Comparison of ENCODE assay signal across 30 cellular contexts in genomic region chr19:48064509-48064908, GRCh38. TPM values are rescaled to one million over a fixed set of nuclear protein-coding genes. Genes with fewer than 3 reads are reported as not detected.
A peak's percentile ranks its signal among the peaks of the same experiment; 100 is the strongest.
DNase-seq lines count a peak whose midpoint lies in the region; ATAC-seq and TF ChIP-seq lines count a peak whose summit lies in the region.
"Had no signal": no experiment of that assay in that cellular context is flagged by ENCODE, and none has a peak within 500 bp of the region (broad histone marks: within the 10 kb centered on the region; RNA-seq: fewer than 3 reads in every experiment).

No MANE protein-coding gene starts in this region.

- H4K20me1 ChIP-seq in H9 (ENCODE audit: control insufficient read depth, insufficient read depth, insufficient read length) = no peaks in the 10 kb centered on the region
- no peaks in the 10 kb centered on the region for H4K20me1 ChIP-seq in osteoblast (ENCODE audit: insufficient read depth, low read length)

- H2BK5ac ChIP-seq in H9 (ENCODE audit: insufficient read length, low read length) = no peak overlapping the region

- H3K4me1 Mint-ChIP-seq in H9 = peaks cover 26 to 39% of the 10 kb centered on the region in 2 experiments
- H3K4me1 Mint-ChIP-seq in stimulated activated memory B cell treated with anti-CD40 and anti-IgM and Interleukin-4, amounts not matched to agents 10 μg/mL and 1 μg/mL and 100 μg/mL, for 72 hours = no peaks in the 10 kb centered on the region
- H3K4me1 Mint-ChIP-seq: activated naive CD8-positive, alpha-beta T cell treated with anti-CD3 and anti-CD28 coated beads, Interleukin-2, amount 50 U/mL, for 24 hours; CD14-positive monocyte; T-helper 17 cell had no signal

- TF ChIP-seq POLR2A in stomach (IDR thresholded peaks at IDR 0.05) = no peak

- no peak overlapping the region for H2AK5ac ChIP-seq in H9 (ENCODE audit: insufficient read length, low read length)

- intact Hi-C loops in stomach (cut with DNase I; ENCODE audit: low total_unique reads) = no loop called here

- no peak overlapping the region for H4K5ac ChIP-seq in H9 (ENCODE audit: insufficient read length, low read depth, low read length)

- H3K4me2 ChIP-seq in H9 (ENCODE audit: insufficient read depth, insufficient read length, low read length) (no peak overlapping the region), osteoblast (ENCODE audit: insufficient read depth, low read length) (no peak overlapping the region)

- H3K56ac ChIP-seq in H9 (ENCODE audit: insufficient read length, low read depth, low read length) = no peak overlapping the region

- H2BK12ac ChIP-seq in H9 (ENCODE audit: insufficient read length, low read depth, low read length) = peak overlapping the region; percentile 22

- no peak for TF ChIP-seq EP300 in stomach (IDR thresholded peaks at IDR 0.05)

- peak overlapping the region; percentile 50 for H3K18ac ChIP-seq in H9 (ENCODE audit: insufficient read length, low read depth, low read length)

- H3T11ph ChIP-seq in H9 (ENCODE audit: low read length) = no peak overlapping the region

- no peak overlapping the region for H2BK20ac ChIP-seq in H9 (ENCODE audit: low read depth, low read length, poor library complexity, severe bottlenecking)

- H2BK120ac ChIP-seq in H9 (ENCODE audit: low read depth, low read length, poor library complexity, severe bottlenecking) = no peak overlapping the region

- H3K4ac ChIP-seq in H9 (ENCODE audit: low read depth, low read length) = no peak overlapping the region

- peaks cover 2 to 7% (median 6%) of the 10 kb centered on the region in 3 experiments; a peak in 5 of 7 replicates for H3K36me3 Mint-ChIP-seq in H9 (ENCODE audit: insufficient read depth in 1 of 3, low read depth in 3 of 3)
- H3K36me3 Mint-ChIP-seq in stimulated activated memory B cell treated with anti-CD40 and anti-IgM and Interleukin-4, amounts not matched to agents 10 μg/mL and 1 μg/mL and 100 μg/mL, for 72 hours = peaks cover 62% of the 10 kb centered on the region
- H3K36me3 Mint-ChIP-seq: CD14-positive monocyte had no signal

- no peak overlapping the region for H3K9ac ChIP-seq in H9 (ENCODE audit: extremely low read depth, insufficient read length, low read length)
- no peak overlapping the region for H3K9ac ChIP-seq in NT2/D1 (ENCODE audit: insufficient read length, low read depth)

- H3K4me1 ChIP-seq in H9 (ENCODE audit: insufficient read depth, low read length) = peaks cover 12% of the 10 kb centered on the region; the same call in 1 of the 2 replicates
- peaks cover 2% of the 10 kb centered on the region for H3K4me1 ChIP-seq in NT2/D1 (ENCODE audit: insufficient read depth, insufficient read length)
- H3K4me1 ChIP-seq in osteoblast (ENCODE audit: insufficient read depth, low read length) = no peaks in the 10 kb centered on the region
- H3K4me1 ChIP-seq in stomach = no peaks in the 10 kb centered on the region
- H3K4me1 ChIP-seq: body of pancreas, suprapubic skin, vagina had no signal

- H3K27me3 ChIP-seq in H9 (ENCODE audit: insufficient read depth, low read length) (no peaks in the 10 kb centered on the region), NT2/D1 (ENCODE audit: insufficient read depth, insufficient read length) (no peaks in the 10 kb centered on the region), osteoblast (ENCODE audit: insufficient read depth, low read length) (peaks cover 10% of the 10 kb centered on the region), stomach (peaks cover 0 to 22% (median 0%) of the 10 kb centered on the region in 3 donors)
- H3K27me3 ChIP-seq: body of pancreas, esophagus muscularis mucosa, suprapubic skin, vagina had no signal

- no peak overlapping the region for H3K14ac ChIP-seq in H9 (ENCODE audit: insufficient read depth, low read length)

- H2AFZ ChIP-seq in H9 (ENCODE audit: low read length) (no peak overlapping the region), osteoblast (ENCODE audit: low read length) (no peak overlapping the region)

- no peak overlapping the region for H4K8ac ChIP-seq in H9 (replicated peaks; ENCODE audit: insufficient read length, low read depth, low read length)

- DNase-seq in H9 = peak; percentile 29
- DNase-seq in NT2/D1 (ENCODE audit: low read depth, low spot score) = peak; percentile 65
- DNase-seq in foreskin fibroblast = peak; percentile 18 to 48
- peak; percentile 66 for DNase-seq in osteoblast (ENCODE audit: insufficient read length, low spot score, missing footprints)
- no peak for DNase-seq in stomach
- DNase-seq in midbrain (lab: John Stamatoyannopoulos, UW) = no peak
- DNase-seq: activated gamma-delta T cell; activated naive CD8-positive, alpha-beta T cell treated with anti-CD3 and anti-CD28 coated beads, Interleukin-2, amount 50 U/mL, for 24 hours; activated T-cell treated with anti-CD3 and anti-CD28 coated beads, Interleukin-2, amount 50 U/mL, for 1 hour; body of pancreas; hypothalamus; kidney glomerular epithelial cell; NCI-H1092 treated with DMSO at 0.1 percent for 48 hours; NCI-H1930; NCI-H526 treated with DMSO at 0.1 percent for 48 hours; small intestine; stimulated activated CD4-positive, alpha-beta T cell treated with anti-CD3 and anti-CD28 coated beads, Interleukin-2, amount 100 ng/mL, for 24 hours; T-helper 17 cell had no signal

- H3K79me2 ChIP-seq in H9 (ENCODE audit: insufficient read depth, low read length) (no peaks in the 10 kb centered on the region), osteoblast (ENCODE audit: insufficient read depth, low read length) (no peaks in the 10 kb centered on the region)

- TF ChIP-seq CTCF in H9 (conservative IDR thresholded peaks at IDR 0.05) (no peak), foreskin fibroblast (IDR thresholded peaks at IDR 0.05; ENCODE audit: low read depth, low read length) (no peak), osteoblast (IDR thresholded peaks at IDR 0.05; ENCODE audit: extremely low read depth, low read depth, low read length) (no peak), stomach (IDR thresholded peaks at IDR 0.05) (no peak)

- no peaks in the 10 kb centered on the region for H3K79me1 ChIP-seq in H9 (ENCODE audit: insufficient read depth, low read depth, low read length, poor library complexity, severe bottlenecking)

- no peak overlapping the region; a peak in 1 of 5 replicates for H3K4me3 Mint-ChIP-seq in H9
- H3K4me3 Mint-ChIP-seq in stimulated activated memory B cell treated with anti-CD40 and anti-IgM and Interleukin-4, amounts not matched to agents 10 μg/mL and 1 μg/mL and 100 μg/mL, for 72 hours = no peak overlapping the region
- H3K4me3 Mint-ChIP-seq: activated naive CD8-positive, alpha-beta T cell treated with anti-CD3 and anti-CD28 coated beads, Interleukin-2, amount 50 U/mL, for 24 hours; CD14-positive monocyte; T-helper 17 cell had no signal

- no peak overlapping the region for H3K4me3 ChIP-seq in NT2/D1 (ENCODE audit: insufficient read length, low read depth)
- no peak overlapping the region for H3K4me3 ChIP-seq in foreskin fibroblast (ENCODE audit: low read depth in 1 of 2, low read length in 2 of 2)
- H3K4me3 ChIP-seq in osteoblast (ENCODE audit: insufficient read depth, low read length) = no peak overlapping the region
- H3K4me3 ChIP-seq in stomach = no peak overlapping the region
- H3K4me3 ChIP-seq: body of pancreas, coronary artery, esophagus muscularis mucosa, lung, suprapubic skin, vagina had no signal

- H3K27me3 Mint-ChIP-seq in H9 (ENCODE audit: low read depth) = no peaks in the 10 kb centered on the region
- H3K27me3 Mint-ChIP-seq in stimulated activated memory B cell treated with anti-CD40 and anti-IgM and Interleukin-4, amounts not matched to agents 10 μg/mL and 1 μg/mL and 100 μg/mL, for 72 hours = no peaks in the 10 kb centered on the region
- H3K27me3 Mint-ChIP-seq: T-helper 17 cell had no signal

- peak overlapping the region; percentile 66 for H3K27ac ChIP-seq in H9 (ENCODE audit: insufficient read length, low read depth, low read length)
- H3K27ac ChIP-seq in osteoblast (ENCODE audit: low read depth, low read length) = no peak overlapping the region
- H3K27ac ChIP-seq in stomach = no peak overlapping the region
- H3K27ac ChIP-seq: body of pancreas, coronary artery, esophagus muscularis mucosa, neutrophil, suprapubic skin, vagina had no signal

- ATAC-seq in GM19035 (IDR thresholded peaks at IDR 0.05; ENCODE audit: unreplicated experiment) = no peak
- no peak for ATAC-seq in stimulated activated memory B cell treated with anti-CD40 and anti-IgM and Interleukin-4, amounts not matched to agents 10 μg/mL and 1 μg/mL and 100 μg/mL, for 72 hours
- ATAC-seq: activated naive CD8-positive, alpha-beta T cell treated with anti-CD3 and anti-CD28 coated beads, Interleukin-2, amount 50 U/mL, for 24 hours; body of pancreas; HepG2; T-helper 17 cell had no signal

- H3K9me3 ChIP-seq in H9 (ENCODE audit: control insufficient read depth, low read depth, low read length) (no peaks in the 10 kb centered on the region), NT2/D1 (ENCODE audit: insufficient read depth, low read length) (no peaks in the 10 kb centered on the region), osteoblast (ENCODE audit: low read depth, low read length) (no peaks in the 10 kb centered on the region), stomach (no peaks in the 10 kb centered on the region)
- H3K9me3 ChIP-seq: body of pancreas, esophagus muscularis mucosa, neutrophil, suprapubic skin, vagina had no signal

- no CpG with 5 or more reads among the region's 2 CpGs for WGBS in H9 (ENCODE audit: extremely low coverage, insufficient read length, low lambda C conversion rate)
- 65 to 72% (median 70%) methylated on average over 2 of the region's 2 CpGs for WGBS in stomach, 5 donors

- no peak overlapping the region for H4K91ac ChIP-seq in H9 (ENCODE audit: insufficient read length, low read depth, low read length)

- peak overlapping the region; percentile 41 to 94 (median 92); a peak in 5 of 7 replicates for H3K27ac Mint-ChIP-seq in H9
- H3K27ac Mint-ChIP-seq in stimulated activated memory B cell treated with anti-CD40 and anti-IgM and Interleukin-4, amounts not matched to agents 10 μg/mL and 1 μg/mL and 100 μg/mL, for 72 hours = no peak overlapping the region
- H3K27ac Mint-ChIP-seq: activated naive CD8-positive, alpha-beta T cell treated with anti-CD3 and anti-CD28 coated beads, Interleukin-2, amount 50 U/mL, for 24 hours; CD14-positive monocyte; T-helper 17 cell had no signal

- H2BK15ac ChIP-seq in H9 (ENCODE audit: low read depth, low read length) = no peak overlapping the region

- H3K23me2 ChIP-seq in H9 (ENCODE audit: insufficient read length, low read depth, low read length, poor library complexity, severe bottlenecking) = no peaks in the 10 kb centered on the region

- no peaks in the 10 kb centered on the region for H3K36me3 ChIP-seq in NT2/D1 (ENCODE audit: insufficient read depth, insufficient read length, low read length)
- H3K36me3 ChIP-seq in osteoblast (ENCODE audit: insufficient read depth, low read length) = no peaks in the 10 kb centered on the region
- H3K36me3 ChIP-seq in stomach = peaks cover 0 to 43% (median 0%) of the 10 kb centered on the region in 4 donors
- H3K36me3 ChIP-seq: neutrophil, suprapubic skin, vagina had no signal

- no peak overlapping the region for H3K23ac ChIP-seq in H9 (ENCODE audit: insufficient read length, low read depth, low read length)

- H3K9me3 Mint-ChIP-seq in H9 = peaks cover 4 to 6% of the 10 kb centered on the region in 2 experiments; a peak in 2 of 5 replicates
- no peaks in the 10 kb centered on the region for H3K9me3 Mint-ChIP-seq in stimulated activated memory B cell treated with anti-CD40 and anti-IgM and Interleukin-4, amounts not matched to agents 10 μg/mL and 1 μg/mL and 100 μg/mL, for 72 hours
- H3K9me3 Mint-ChIP-seq: activated naive CD8-positive, alpha-beta T cell treated with anti-CD3 and anti-CD28 coated beads, Interleukin-2, amount 50 U/mL, for 24 hours had no signal

RNA-seq across cellular contexts. Expression of gene CABP5, which starts 20.6 kb away (rescaled TPM):
- total RNA-seq in H9 (2021) (not detected in 2 replicates), osteoblast (not detected in 2 replicates), stomach (not detected)
- not detected for polyA plus RNA-seq in stomach
- total RNA-seq: body of pancreas, esophagus muscularis mucosa, HepG2, LHCN-M2, lung, myocyte, suprapubic skin, vagina had no signal
- polyA plus RNA-seq: HepG2, small intestine had no signal

RNA-seq across cellular contexts. Expression of gene PLA2G4C, which starts 46.1 kb away (rescaled TPM):
- 6.5 and 7.0 TPM in 2 replicates for total RNA-seq in H9 (2021)
- 3.2 and 4.3 TPM in 2 replicates for total RNA-seq in osteoblast
- total RNA-seq in stomach = 10 to 100 TPM in 1 of 5 donors, 1 to 10 TPM in 4; 1.4 to 90.2 (median 6.2) TPM
- polyA plus RNA-seq in stomach = 1 to 10 TPM; 3.7 to 6.7 (median 5.7) TPM

Comparison
In these comparisons a context has a peak if more than half of its experiments do, and no peak if none do; other contexts are left out.
1. DNase-seq: peak in H9 (single experiment), NT2/D1 (single experiment), foreskin fibroblast (2 of 2) and osteoblast (single experiment); none in stomach (single experiment) and midbrain (single experiment).